In the genomic region with DNA sequence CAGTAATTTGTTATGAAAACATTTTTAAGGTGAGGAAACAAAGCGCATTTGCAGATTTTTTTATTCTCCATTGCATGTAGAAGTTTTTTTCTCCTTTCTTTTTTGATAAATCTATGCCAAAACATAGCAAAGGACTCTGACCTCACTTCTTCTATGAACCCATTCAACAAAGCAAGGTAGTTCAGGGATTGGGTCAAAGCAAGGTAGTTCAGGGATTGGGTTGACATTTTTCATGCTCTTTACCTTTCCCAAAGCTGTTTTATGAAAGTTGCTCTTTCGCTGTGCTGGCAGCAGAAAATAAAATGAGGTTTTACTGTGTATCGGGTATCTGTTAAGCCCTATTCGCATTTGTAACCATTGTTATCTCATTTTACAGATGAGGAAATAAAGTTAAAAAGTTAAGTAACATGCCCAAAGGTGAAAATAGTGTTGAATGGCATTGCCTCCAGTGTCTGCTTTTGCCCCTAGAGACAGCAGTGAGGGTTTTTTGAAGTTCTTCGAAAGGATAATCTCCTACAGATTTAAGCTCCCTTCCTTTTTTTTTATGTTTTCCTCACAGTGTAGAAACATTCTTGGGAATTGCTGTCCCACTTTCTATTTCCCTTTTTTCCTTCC, we compare ENCODE assay signal across 1 cellular context.
TF ChIP-seq lines count a peak whose summit lies in the region.

No MANE protein-coding gene starts in this region.

TF ChIP-seq in GM23338, 12 proteins besides CTCF, POLR2A, EP300 and RAD21 (continued from another document):
- TF ChIP-seq, protein P1, sequence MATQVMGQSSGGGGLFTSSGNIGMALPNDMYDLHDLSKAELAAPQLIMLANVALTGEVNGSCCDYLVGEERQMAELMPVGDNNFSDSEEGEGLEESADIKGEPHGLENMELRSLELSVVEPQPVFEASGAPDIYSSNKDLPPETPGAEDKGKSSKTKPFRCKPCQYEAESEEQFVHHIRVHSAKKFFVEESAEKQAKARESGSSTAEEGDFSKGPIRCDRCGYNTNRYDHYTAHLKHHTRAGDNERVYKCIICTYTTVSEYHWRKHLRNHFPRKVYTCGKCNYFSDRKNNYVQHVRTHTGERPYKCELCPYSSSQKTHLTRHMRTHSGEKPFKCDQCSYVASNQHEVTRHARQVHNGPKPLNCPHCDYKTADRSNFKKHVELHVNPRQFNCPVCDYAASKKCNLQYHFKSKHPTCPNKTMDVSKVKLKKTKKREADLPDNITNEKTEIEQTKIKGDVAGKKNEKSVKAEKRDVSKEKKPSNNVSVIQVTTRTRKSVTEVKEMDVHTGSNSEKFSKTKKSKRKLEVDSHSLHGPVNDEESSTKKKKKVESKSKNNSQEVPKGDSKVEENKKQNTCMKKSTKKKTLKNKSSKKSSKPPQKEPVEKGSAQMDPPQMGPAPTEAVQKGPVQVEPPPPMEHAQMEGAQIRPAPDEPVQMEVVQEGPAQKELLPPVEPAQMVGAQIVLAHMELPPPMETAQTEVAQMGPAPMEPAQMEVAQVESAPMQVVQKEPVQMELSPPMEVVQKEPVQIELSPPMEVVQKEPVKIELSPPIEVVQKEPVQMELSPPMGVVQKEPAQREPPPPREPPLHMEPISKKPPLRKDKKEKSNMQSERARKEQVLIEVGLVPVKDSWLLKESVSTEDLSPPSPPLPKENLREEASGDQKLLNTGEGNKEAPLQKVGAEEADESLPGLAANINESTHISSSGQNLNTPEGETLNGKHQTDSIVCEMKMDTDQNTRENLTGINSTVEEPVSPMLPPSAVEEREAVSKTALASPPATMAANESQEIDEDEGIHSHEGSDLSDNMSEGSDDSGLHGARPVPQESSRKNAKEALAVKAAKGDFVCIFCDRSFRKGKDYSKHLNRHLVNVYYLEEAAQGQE (IDR thresholded peaks at IDR 0.05; ENCODE audit: unreplicated experiment): no peak
- no peak for TF ChIP-seq STAT1 (IDR thresholded peaks at IDR 0.05; ENCODE audit: unreplicated experiment)
